In the genomic region with DNA sequence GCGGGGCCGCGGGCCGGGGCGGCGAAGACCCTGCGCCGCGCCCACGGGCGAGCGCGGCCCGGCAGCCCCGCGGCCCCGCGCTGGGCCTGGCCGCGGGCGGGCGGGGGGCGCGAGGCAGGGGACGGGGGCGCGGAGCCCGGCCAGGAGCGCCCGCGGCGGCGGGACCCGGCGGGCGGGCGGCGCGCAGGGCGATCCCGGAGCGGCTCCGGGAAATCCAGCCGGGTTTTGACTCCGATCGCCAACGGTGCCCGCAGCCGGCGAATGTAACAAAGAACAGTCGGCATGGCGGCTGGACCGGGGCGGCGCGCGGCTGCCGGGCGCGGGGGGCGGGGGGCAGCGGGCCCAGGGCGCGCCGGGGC, we compare ENCODE assay signal across 8 cellular contexts. TPM values are rescaled to one million over a fixed set of nuclear protein-coding genes. Genes with fewer than 3 reads are reported as not detected.
DNase-seq lines count a peak whose midpoint lies in the region; TF ChIP-seq lines count a peak whose summit lies in the region.

No MANE protein-coding gene starts in this region.

- H3K79me1 ChIP-seq in neuronal stem cell (ENCODE audit: low read depth, low read length): peaks cover 5% of the 10 kb centered on the region

- no peak overlapping the region for H3K14ac ChIP-seq in neuronal stem cell (ENCODE audit: low read length)

- no peak overlapping the region for H2AK5ac ChIP-seq in neuronal stem cell (ENCODE audit: low read depth, low read length)

- H3K9me3 ChIP-seq in HUES48 (ENCODE audit: control insufficient read depth, insufficient read depth, low read length): no peaks in the 10 kb centered on the region
- no peaks in the 10 kb centered on the region for H3K9me3 ChIP-seq in Peyer's patch
- H3K9me3 ChIP-seq in neuronal stem cell (replicated peaks in 1 of 2; ENCODE audit: control insufficient read depth in 2 of 2, insufficient read depth in 1 of 2, low read depth in 1 of 2, low read length in 2 of 2): no peaks in the 10 kb centered on the region
- H3K9me3 ChIP-seq in subcutaneous abdominal adipose tissue (ENCODE audit: control insufficient read depth in 5 of 5, low read length in 5 of 5): no peaks in the 10 kb centered on the region

- H2BK15ac ChIP-seq in neuronal stem cell (ENCODE audit: low read length): no peak overlapping the region

- TF ChIP-seq CTCF in GM20000 (IDR thresholded peaks at IDR 0.05; ENCODE audit: extremely low read depth, missing control alignments) (no peak), Peyer's patch (IDR thresholded peaks at IDR 0.05) (no peak), foreskin fibroblast (IDR thresholded peaks at IDR 0.05; ENCODE audit: low read depth, low read length) (no peak)

- H3K36me3 ChIP-seq in HUES48 (ENCODE audit: control insufficient read depth, insufficient read depth, low read length): no peaks in the 10 kb centered on the region
- no peaks in the 10 kb centered on the region for H3K36me3 ChIP-seq in Peyer's patch
- H3K36me3 ChIP-seq in neuronal stem cell (replicated peaks in 1 of 2; ENCODE audit: control insufficient read depth in 2 of 2, insufficient read depth in 2 of 2, low read length in 2 of 2): peaks cover 0 to 2% of the 10 kb centered on the region in 2 donors
- peaks cover 0 to 4% (median 0%) of the 10 kb centered on the region in 5 donors for H3K36me3 ChIP-seq in subcutaneous abdominal adipose tissue (ENCODE audit: control insufficient read depth in 5 of 5, insufficient read depth in 5 of 5, low read length in 5 of 5)

- no peak overlapping the region for H3K4ac ChIP-seq in neuronal stem cell (ENCODE audit: low read length)

- H3K27me3 ChIP-seq in HUES48 (ENCODE audit: control insufficient read depth, insufficient read depth, low read length) (no peaks in the 10 kb centered on the region), Peyer's patch (no peaks in the 10 kb centered on the region), neuronal stem cell (ENCODE audit: control insufficient read depth in 3 of 3, insufficient read depth in 3 of 3, low read depth in 1 of 3, low read length in 3 of 3) (no peaks in the 10 kb centered on the region), subcutaneous abdominal adipose tissue (ENCODE audit: control insufficient read depth in 5 of 5, insufficient read depth in 4 of 5, low read length in 5 of 5) (no peaks in the 10 kb centered on the region)

- H3K4me1 ChIP-seq in HUES48 (ENCODE audit: control insufficient read depth, insufficient read depth, low read length) (peaks cover 5% of the 10 kb centered on the region; the same call in 1 of the 2 replicates), Peyer's patch (peaks cover 0 to 15% (median 4%) of the 10 kb centered on the region in 4 donors), neuronal stem cell (ENCODE audit: control insufficient read depth in 2 of 2, insufficient read depth in 1 of 2, low read depth in 1 of 2, low read length in 2 of 2) (peaks cover 3 to 5% of the 10 kb centered on the region in 2 donors), subcutaneous abdominal adipose tissue (ENCODE audit: control insufficient read depth in 5 of 5, insufficient read depth in 5 of 5, low read length in 5 of 5) (peaks cover 0 to 27% (median 21%) of the 10 kb centered on the region in 5 donors)

- H4K91ac ChIP-seq in neuronal stem cell (ENCODE audit: low read depth, low read length, poor library complexity): no peak overlapping the region

- DNase-seq in D341Med (ENCODE audit: low spot score): peak; percentile 94
- DNase-seq in GM20000 (ENCODE audit: low spot score): peak; percentile 96
- peak; percentile 70 to 89 (median 84) for DNase-seq in Peyer's patch
- peak; percentile 68 for DNase-seq in activated T-helper 9 cell treated with anti-CD3 and anti-CD28 coated beads, Interleukin-2, amount 50 U/mL, for 16 hours (ENCODE audit: low read depth)
- DNase-seq in foreskin fibroblast: peak; percentile 84 to 94
- peak; percentile 67 for DNase-seq in neuronal stem cell (ENCODE audit: low spot score)

- peak overlapping the region; percentile 86; the same call in 1 of the 2 replicates for H3K4me3 ChIP-seq in HUES48 (ENCODE audit: low read depth, low read length)
- peak overlapping the region; percentile 50 to 97 (median 86) for H3K4me3 ChIP-seq in Peyer's patch
- peak overlapping the region; percentile 80 to 88 for H3K4me3 ChIP-seq in foreskin fibroblast (ENCODE audit: low read depth in 1 of 2, low read length in 2 of 2)
- peak overlapping the region; percentile 88 to 90 for H3K4me3 ChIP-seq in neuronal stem cell (ENCODE audit: low read length in 2 of 2)
- peak overlapping the region in 4 of 5 donors; percentile 77 to 82 (median 80) for H3K4me3 ChIP-seq in subcutaneous abdominal adipose tissue (ENCODE audit: low read depth in 1 of 5, low read length in 5 of 5)

- H2AFZ ChIP-seq in neuronal stem cell (ENCODE audit: low read length): peak overlapping the region; percentile 90

- H2BK5ac ChIP-seq in neuronal stem cell (ENCODE audit: low read length): no peak overlapping the region

- H4K8ac ChIP-seq in neuronal stem cell (ENCODE audit: low read depth, low read length): no peak overlapping the region

- H2BK12ac ChIP-seq in neuronal stem cell (ENCODE audit: low read length): no peak overlapping the region

- H3K27ac ChIP-seq in HUES48 (ENCODE audit: low read depth, low read length) (no peak overlapping the region), Peyer's patch (peak overlapping the region in 3 of 4 donors; percentile 53 to 94 (median 83)), neuronal stem cell (replicated peaks; ENCODE audit: low read length) (no peak overlapping the region), subcutaneous abdominal adipose tissue (ENCODE audit: low read depth, low read length) (no peak overlapping the region)

- no peak overlapping the region for H2BK120ac ChIP-seq in neuronal stem cell (ENCODE audit: low read depth, low read length)

- no peak for TF ChIP-seq POLR2A in Peyer's patch (IDR thresholded peaks at IDR 0.05)

- no peak overlapping the region for H3K18ac ChIP-seq in neuronal stem cell (ENCODE audit: low read length)

- WGBS in neuronal stem cell (ENCODE audit: extremely low coverage in 2 of 2, insufficient read length in 2 of 2, insufficient replicate concordance in 1 of 2), 2 donors: no CpG with 5 or more reads among the region's 65 CpGs

- H3K4me2 ChIP-seq in neuronal stem cell (ENCODE audit: insufficient read depth, low read length, poor library complexity, severe bottlenecking): no peak overlapping the region

- no peak overlapping the region for H3K23ac ChIP-seq in neuronal stem cell (ENCODE audit: low read depth, low read length, poor library complexity)

- H3K9ac ChIP-seq in HUES48 (ENCODE audit: low read depth, low read length) (no peak overlapping the region), neuronal stem cell (ENCODE audit: low read depth, low read length, poor library complexity) (no peak overlapping the region), subcutaneous abdominal adipose tissue (ENCODE audit: low read length in 5 of 5) (peak overlapping the region in 1 of 5 donors; percentile 86)

RNA-seq across cellular contexts. Expression of a gene that starts 0.3 kb away (rescaled TPM):
- 10 to 100 TPM in 3 of 4 donors, 1 to 10 TPM in 1; 9.3 to 47.9 (median 16.9) TPM for total RNA-seq in Peyer's patch
- 4.5 TPM for polyA plus RNA-seq in neuronal stem cell (2013, experiment 1 of 2)
- polyA plus RNA-seq in neuronal stem cell (2013, experiment 2 of 2): 4.3 TPM

Comparison
In these comparisons a context has a peak if more than half of its experiments do, and no peak if none do; other contexts are left out.
1. H3K27ac ChIP-seq: peak in Peyer's patch (3 of 4); none in HUES48 (single experiment), neuronal stem cell (single experiment) and subcutaneous abdominal adipose tissue (single experiment).
2. Peak in every context shown above with its lines, with median percentiles within 50 percentile points of each other: DNase-seq and H3K4me3 ChIP-seq.